Comparison of ENCODE assay signal across 2 cellular contexts in genomic region chr1:116471241-116471640, GRCh38.
TF ChIP-seq lines count a peak whose summit lies in the region.

No MANE protein-coding gene starts in this region.

TF ChIP-seq in HepG2, 621 proteins besides CTCF, POLR2A, EP300 and RAD21:
- TF ChIP-seq, protein P1, sequence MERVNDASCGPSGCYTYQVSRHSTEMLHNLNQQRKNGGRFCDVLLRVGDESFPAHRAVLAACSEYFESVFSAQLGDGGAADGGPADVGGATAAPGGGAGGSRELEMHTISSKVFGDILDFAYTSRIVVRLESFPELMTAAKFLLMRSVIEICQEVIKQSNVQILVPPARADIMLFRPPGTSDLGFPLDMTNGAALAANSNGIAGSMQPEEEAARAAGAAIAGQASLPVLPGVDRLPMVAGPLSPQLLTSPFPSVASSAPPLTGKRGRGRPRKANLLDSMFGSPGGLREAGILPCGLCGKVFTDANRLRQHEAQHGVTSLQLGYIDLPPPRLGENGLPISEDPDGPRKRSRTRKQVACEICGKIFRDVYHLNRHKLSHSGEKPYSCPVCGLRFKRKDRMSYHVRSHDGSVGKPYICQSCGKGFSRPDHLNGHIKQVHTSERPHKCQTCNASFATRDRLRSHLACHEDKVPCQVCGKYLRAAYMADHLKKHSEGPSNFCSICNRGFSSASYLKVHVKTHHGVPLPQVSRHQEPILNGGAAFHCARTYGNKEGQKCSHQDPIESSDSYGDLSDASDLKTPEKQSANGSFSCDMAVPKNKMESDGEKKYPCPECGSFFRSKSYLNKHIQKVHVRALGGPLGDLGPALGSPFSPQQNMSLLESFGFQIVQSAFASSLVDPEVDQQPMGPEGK (CRISPR knock-in tag; IDR thresholded peaks at IDR 0.05): 0 out of 2 replicates have a peak, but pooled peaks have one; percentile 20
- TF ChIP-seq ERF (CRISPR knock-in tag; IDR thresholded peaks at IDR 0.05): no peak
- TF ChIP-seq, protein P2, sequence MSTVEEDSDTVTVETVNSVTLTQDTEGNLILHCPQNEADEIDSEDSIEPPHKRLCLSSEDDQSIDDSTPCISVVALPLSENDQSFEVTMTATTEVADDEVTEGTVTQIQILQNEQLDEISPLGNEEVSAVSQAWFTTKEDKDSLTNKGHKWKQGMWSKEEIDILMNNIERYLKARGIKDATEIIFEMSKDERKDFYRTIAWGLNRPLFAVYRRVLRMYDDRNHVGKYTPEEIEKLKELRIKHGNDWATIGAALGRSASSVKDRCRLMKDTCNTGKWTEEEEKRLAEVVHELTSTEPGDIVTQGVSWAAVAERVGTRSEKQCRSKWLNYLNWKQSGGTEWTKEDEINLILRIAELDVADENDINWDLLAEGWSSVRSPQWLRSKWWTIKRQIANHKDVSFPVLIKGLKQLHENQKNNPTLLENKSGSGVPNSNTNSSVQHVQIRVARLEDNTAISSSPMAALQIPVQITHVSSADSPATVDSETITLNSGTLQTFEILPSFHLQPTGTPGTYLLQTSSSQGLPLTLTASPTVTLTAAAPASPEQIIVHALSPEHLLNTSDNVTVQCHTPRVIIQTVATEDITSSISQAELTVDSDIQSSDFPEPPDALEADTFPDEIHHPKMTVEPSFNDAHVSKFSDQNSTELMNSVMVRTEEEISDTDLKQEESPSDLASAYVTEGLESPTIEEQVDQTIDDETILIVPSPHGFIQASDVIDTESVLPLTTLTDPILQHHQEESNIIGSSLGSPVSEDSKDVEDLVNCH (CRISPR knock-in tag; IDR thresholded peaks at IDR 0.05): no peak
- TF ChIP-seq ZNF235 (CRISPR knock-in tag; IDR thresholded peaks at IDR 0.05; ENCODE audit: borderline replicate concordance): no peak

TF ChIP-seq in K562, 482 proteins besides CTCF, POLR2A, EP300 and RAD21 (continued from another document):
- TF ChIP-seq, protein P3, sequence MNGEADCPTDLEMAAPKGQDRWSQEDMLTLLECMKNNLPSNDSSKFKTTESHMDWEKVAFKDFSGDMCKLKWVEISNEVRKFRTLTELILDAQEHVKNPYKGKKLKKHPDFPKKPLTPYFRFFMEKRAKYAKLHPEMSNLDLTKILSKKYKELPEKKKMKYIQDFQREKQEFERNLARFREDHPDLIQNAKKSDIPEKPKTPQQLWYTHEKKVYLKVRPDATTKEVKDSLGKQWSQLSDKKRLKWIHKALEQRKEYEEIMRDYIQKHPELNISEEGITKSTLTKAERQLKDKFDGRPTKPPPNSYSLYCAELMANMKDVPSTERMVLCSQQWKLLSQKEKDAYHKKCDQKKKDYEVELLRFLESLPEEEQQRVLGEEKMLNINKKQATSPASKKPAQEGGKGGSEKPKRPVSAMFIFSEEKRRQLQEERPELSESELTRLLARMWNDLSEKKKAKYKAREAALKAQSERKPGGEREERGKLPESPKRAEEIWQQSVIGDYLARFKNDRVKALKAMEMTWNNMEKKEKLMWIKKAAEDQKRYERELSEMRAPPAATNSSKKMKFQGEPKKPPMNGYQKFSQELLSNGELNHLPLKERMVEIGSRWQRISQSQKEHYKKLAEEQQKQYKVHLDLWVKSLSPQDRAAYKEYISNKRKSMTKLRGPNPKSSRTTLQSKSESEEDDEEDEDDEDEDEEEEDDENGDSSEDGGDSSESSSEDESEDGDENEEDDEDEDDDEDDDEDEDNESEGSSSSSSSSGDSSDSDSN (IDR thresholded peaks at IDR 0.05; ENCODE audit: borderline replicate concordance in 1 of 2, low read depth in 2 of 2, low read length in 2 of 2): 0 out of 4 replicates have a peak, but pooled peaks of 1 of the 2 experiments have one; percentile 60
- TF ChIP-seq PBX2 (CRISPR knock-in tag; IDR thresholded peaks at IDR 0.05; ENCODE audit: low read depth) (no peak), PBX2 (tag; conservative IDR thresholded peaks at IDR 0.05; ENCODE audit: low read depth) (no peak), POU5F1 (IDR thresholded peaks at IDR 0.05; ENCODE audit: borderline replicate concordance, low read depth, low read length, partially characterized antibody) (no peak), BACH1 (tag; IDR thresholded peaks at IDR 0.05) (no peak), ZBTB2 (IDR thresholded peaks at IDR 0.05) (peak; percentile 51; the same call in 1 of the 2 replicates), NFIC (IDR thresholded peaks at IDR 0.05) (peak; percentile 28; the same call in 1 of the 2 replicates), JUND (IDR thresholded peaks at IDR 0.05; ENCODE audit: borderline replicate concordance, low read depth, low read length) (0 out of 2 replicates have a peak, but pooled peaks have one; percentile 4), JUND (tag; IDR thresholded peaks at IDR 0.05; ENCODE audit: borderline replicate concordance, low read depth, low read length) (no peak), ZNF146 (CRISPR knock-in tag; IDR thresholded peaks at IDR 0.05; ENCODE audit: unreplicated experiment) (no peak), KDM1A (IDR thresholded peaks at IDR 0.05) (peak; percentile 54 to 66; a peak in 3 of 4 replicates), SMARCE1 (IDR thresholded peaks at IDR 0.05) (peak; percentile 39; the same call in 1 of the 2 replicates), CEBPG (CRISPR knock-in tag; IDR thresholded peaks at IDR 0.05) (no peak), CEBPG (tag; conservative IDR thresholded peaks at IDR 0.05 in 1 of 2, IDR thresholded peaks at IDR 0.05 in 1 of 2) (no peak), NCOR1 (IDR thresholded peaks at IDR 0.05) (peak; percentile 60; the same call in 1 of the 2 replicates), TCF3 (CRISPR knock-in tag; IDR thresholded peaks at IDR 0.05) (peak; percentile 58), TAL1 (IDR thresholded peaks at IDR 0.05) (peak; percentile 61; the same call in 1 of the 2 replicates), FOXM1 (IDR thresholded peaks at IDR 0.05; ENCODE audit: low read depth) (peak; percentile 14; the same call in 1 of the 2 replicates), FOXM1 (CRISPR knock-in tag; IDR thresholded peaks at IDR 0.05; ENCODE audit: low read depth) (no peak), YY1 (IDR thresholded peaks at IDR 0.05; ENCODE audit: borderline replicate concordance in 1 of 3, control insufficient read depth in 1 of 3, extremely low read depth in 1 of 3, insufficient read depth in 3 of 3, insufficient read length in 1 of 3, insufficient replicate concordance in 2 of 3, low read depth in 1 of 3, low read length in 2 of 3) (no peak), DPF2 (IDR thresholded peaks at IDR 0.05) (peak; percentile 54), SMARCA4 (IDR thresholded peaks at IDR 0.05) (peak; percentile 57), KDM2B (CRISPR knock-in tag; IDR thresholded peaks at IDR 0.05) (no peak), ZNF644 (tag; IDR thresholded peaks at IDR 0.05; ENCODE audit: low read depth) (no peak), SMARCA5 (IDR thresholded peaks at IDR 0.05) (peak; percentile 51; the same call in 1 of the 2 replicates), CBFA2T2 (conservative IDR thresholded peaks at IDR 0.05) (peak; percentile 73), MLX (CRISPR knock-in tag; conservative IDR thresholded peaks at IDR 0.05) (no peak), FOXK1 (CRISPR knock-in tag; IDR thresholded peaks at IDR 0.05; ENCODE audit: borderline replicate concordance) (no peak), FOXP4 (CRISPR knock-in tag; IDR thresholded peaks at IDR 0.05; ENCODE audit: borderline replicate concordance) (no peak), NRF1 (conservative IDR thresholded peaks at IDR 0.05 in 1 of 2, IDR thresholded peaks at IDR 0.05 in 1 of 2) (0 out of 4 replicates have a peak, but pooled peaks of 1 of the 2 experiments have one; percentile 10), ARID1B (IDR thresholded peaks at IDR 0.05) (peak; percentile 73), MAZ (CRISPR knock-in tag; conservative IDR thresholded peaks at IDR 0.05 in 1 of 2, IDR thresholded peaks at IDR 0.05 in 1 of 2) (peak in 1 of 2 experiments; percentile 75; a peak in 1 of 4 replicates), LARP7 (IDR thresholded peaks at IDR 0.05) (no peak), PKNOX1 (IDR thresholded peaks at IDR 0.05) (peak; percentile 40; the same call in 1 of the 2 replicates)
- TF ChIP-seq, protein P4, sequence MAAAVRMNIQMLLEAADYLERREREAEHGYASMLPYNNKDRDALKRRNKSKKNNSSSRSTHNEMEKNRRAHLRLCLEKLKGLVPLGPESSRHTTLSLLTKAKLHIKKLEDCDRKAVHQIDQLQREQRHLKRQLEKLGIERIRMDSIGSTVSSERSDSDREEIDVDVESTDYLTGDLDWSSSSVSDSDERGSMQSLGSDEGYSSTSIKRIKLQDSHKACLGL (CRISPR knock-in tag; IDR thresholded peaks at IDR 0.05; ENCODE audit: borderline replicate concordance, poor library complexity, severe bottlenecking): no peak
- TF ChIP-seq, protein P5, sequence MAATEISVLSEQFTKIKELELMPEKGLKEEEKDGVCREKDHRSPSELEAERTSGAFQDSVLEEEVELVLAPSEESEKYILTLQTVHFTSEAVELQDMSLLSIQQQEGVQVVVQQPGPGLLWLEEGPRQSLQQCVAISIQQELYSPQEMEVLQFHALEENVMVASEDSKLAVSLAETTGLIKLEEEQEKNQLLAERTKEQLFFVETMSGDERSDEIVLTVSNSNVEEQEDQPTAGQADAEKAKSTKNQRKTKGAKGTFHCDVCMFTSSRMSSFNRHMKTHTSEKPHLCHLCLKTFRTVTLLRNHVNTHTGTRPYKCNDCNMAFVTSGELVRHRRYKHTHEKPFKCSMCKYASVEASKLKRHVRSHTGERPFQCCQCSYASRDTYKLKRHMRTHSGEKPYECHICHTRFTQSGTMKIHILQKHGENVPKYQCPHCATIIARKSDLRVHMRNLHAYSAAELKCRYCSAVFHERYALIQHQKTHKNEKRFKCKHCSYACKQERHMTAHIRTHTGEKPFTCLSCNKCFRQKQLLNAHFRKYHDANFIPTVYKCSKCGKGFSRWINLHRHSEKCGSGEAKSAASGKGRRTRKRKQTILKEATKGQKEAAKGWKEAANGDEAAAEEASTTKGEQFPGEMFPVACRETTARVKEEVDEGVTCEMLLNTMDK (IDR thresholded peaks at IDR 0.05; ENCODE audit: borderline replicate concordance, insufficient read depth, low read depth, low read length, poor library complexity, severe bottlenecking): peak; percentile 61
- TF ChIP-seq, protein P6, sequence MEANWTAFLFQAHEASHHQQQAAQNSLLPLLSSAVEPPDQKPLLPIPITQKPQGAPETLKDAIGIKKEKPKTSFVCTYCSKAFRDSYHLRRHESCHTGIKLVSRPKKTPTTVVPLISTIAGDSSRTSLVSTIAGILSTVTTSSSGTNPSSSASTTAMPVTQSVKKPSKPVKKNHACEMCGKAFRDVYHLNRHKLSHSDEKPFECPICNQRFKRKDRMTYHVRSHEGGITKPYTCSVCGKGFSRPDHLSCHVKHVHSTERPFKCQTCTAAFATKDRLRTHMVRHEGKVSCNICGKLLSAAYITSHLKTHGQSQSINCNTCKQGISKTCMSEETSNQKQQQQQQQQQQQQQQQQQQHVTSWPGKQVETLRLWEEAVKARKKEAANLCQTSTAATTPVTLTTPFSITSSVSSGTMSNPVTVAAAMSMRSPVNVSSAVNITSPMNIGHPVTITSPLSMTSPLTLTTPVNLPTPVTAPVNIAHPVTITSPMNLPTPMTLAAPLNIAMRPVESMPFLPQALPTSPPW (CRISPR knock-in tag; IDR thresholded peaks at IDR 0.05): peak; percentile 58
